Comparison of ENCODE assay signal across 8 cellular contexts in the genomic region with DNA sequence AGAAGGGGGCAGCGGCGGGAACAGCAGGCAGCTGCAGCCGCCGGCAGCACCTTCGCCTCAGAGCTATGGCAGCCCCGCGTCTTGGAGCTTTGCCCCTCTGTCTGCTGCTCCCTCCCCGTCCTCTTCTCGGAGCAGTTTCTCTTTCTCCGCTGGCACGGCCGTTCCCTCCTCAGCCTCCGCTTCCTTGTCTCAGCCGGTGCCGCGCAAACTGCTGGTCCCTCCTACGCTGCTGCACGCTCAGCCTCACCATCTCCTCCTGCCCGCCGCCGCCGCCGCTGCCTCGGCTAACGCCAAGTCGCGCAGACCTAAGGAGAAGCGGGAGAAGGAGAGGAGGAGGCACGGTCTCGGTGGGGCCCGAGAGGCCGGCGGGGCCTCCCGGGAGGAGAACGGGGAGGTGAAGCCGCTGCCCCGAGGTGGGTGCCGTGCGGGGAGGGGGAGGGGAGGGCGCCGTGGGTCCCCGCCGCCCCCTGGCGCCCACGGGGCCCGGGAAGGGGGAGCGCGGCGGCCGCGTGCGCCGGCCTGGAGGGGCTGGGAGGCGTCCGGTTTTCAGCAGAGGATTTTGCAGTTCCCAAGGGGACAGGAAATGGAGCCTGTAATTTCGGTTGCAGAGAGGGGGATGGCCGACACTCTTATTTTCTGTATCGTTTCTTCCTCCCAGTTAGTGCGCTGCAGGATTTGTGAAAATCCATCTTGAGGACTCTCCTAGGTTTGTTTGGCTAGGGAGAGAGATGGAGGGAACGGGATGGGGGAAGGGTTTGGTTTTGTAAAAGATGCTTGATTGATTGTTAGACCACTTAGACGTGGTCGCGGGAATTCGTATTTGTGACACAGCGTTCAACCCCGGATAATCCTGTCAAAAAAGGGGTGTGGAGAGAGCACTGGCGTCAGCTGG. TPM values are rescaled to one million over a fixed set of nuclear protein-coding genes. Genes with fewer than 3 reads are reported as not detected.
DNase-seq lines count a peak whose midpoint lies in the region; ATAC-seq, FAIRE-seq and TF ChIP-seq lines count a peak whose summit lies in the region.

No MANE protein-coding gene starts in this region.

- CTCF ChIA-PET in activated CD4-positive, alpha-beta T cell treated with anti-CD3 and anti-CD28 coated beads for 36 hours (lab: Charles Lee), result interaction anchor here (0.6 to 2.0 kb wide), 15 partner anchors 10 to 337 kb away, joined by 3 to 14 read pairs (median 3); no protein-coding TSS in a partner anchor
- CTCF ChIA-PET in HepG2 (lab: Yijun Ruan, JAX; ENCODE audit: low intra/inter-chr PET ratio, low total read pairs), result no interaction called here

- no peaks in the 10 kb centered on the region for H3K9me3 Mint-ChIP-seq in activated CD4-positive, alpha-beta T cell treated with anti-CD3 and anti-CD28 coated beads for 36 hours (ENCODE audit: low read depth)

- no peaks in the 10 kb centered on the region for H3K9me3 ChIP-seq in HepG2 (ENCODE audit: low read length)

- TF ChIP-seq RAD21 in HepG2 (CRISPR knock-in tag; IDR thresholded peaks at IDR 0.05), result no peak

- TF ChIP-seq EP300 in HepG2 (IDR thresholded peaks at IDR 0.05; ENCODE audit: low read depth in 2 of 2, low read length in 2 of 2), result no peak
- TF ChIP-seq EP300 in HepG2 (CRISPR knock-in tag; IDR thresholded peaks at IDR 0.05; ENCODE audit: borderline replicate concordance), result no peak

- peak overlapping the region; percentile 97 for H3K9ac ChIP-seq in HepG2 (ENCODE audit: insufficient read depth, low read depth, low read length)

- ATAC-seq in HG03045 (IDR thresholded peaks at IDR 0.05; ENCODE audit: unreplicated experiment) (peak; percentile 38), HepG2 (peak; percentile 62)
- ATAC-seq in activated CD4-positive, alpha-beta T cell treated with anti-CD3 and anti-CD28 coated beads for 36 hours, result peak; percentile 42

- POLR2A ChIA-PET in activated CD4-positive, alpha-beta T cell treated with anti-CD3 and anti-CD28 coated beads for 36 hours (lab: Charles Lee), result interaction anchor here (1.4 kb wide), 1 partner anchor 9 kb away, joined by 3 read pairs; no protein-coding TSS in a partner anchor
- POLR2A ChIA-PET in HepG2 (lab: Yijun Ruan, JAX), result interaction anchor here (0.8 to 1.9 kb wide), 12 partner anchors 8 to 287 kb away, joined by 3 to 6 read pairs (median 4); partner anchors contain the start of genes PHTF2 and TMEM60

- no peak; a peak in 1 of 4 replicates for TF ChIP-seq POLR2A in HepG2 (IDR thresholded peaks at IDR 0.05; ENCODE audit: insufficient read depth in 1 of 2, low read depth in 2 of 2, low read length in 2 of 2)

- H4K20me1 ChIP-seq in HepG2 (ENCODE audit: insufficient read depth, low read length), result peaks cover 20% of the 10 kb centered on the region

- intact Hi-C loops in activated CD4-positive, alpha-beta T cell treated with anti-CD3 and anti-CD28 coated beads for 36 hours (cut with DNase I, micrococcal nuclease), result loop anchor here (1.0 to 5.0 kb wide), 7 partner anchors 62 to 574 kb away; partner anchors contain the start of genes PHTF2 (in 2 of the 2), TMEM60 (in 2 of the 2), CCDC146 (in 1 of the 2) and PTPN12 (in 1 of the 2)
- intact Hi-C loops in HepG2 (cut with micrococcal nuclease; ENCODE audit: unreplicated experiment), result loop anchor here (2.0 to 5.0 kb wide), 2 partner anchors 38 to 40 kb away; no protein-coding TSS in a partner anchor

- H3K79me2 ChIP-seq in HepG2 (ENCODE audit: insufficient read depth, low read length), result peaks cover 90% of the 10 kb centered on the region

- no peak for FAIRE-seq in HepG2 (lab: Jason Lieb, UNC)

- no peaks in the 10 kb centered on the region for H3K27me3 Mint-ChIP-seq in activated CD4-positive, alpha-beta T cell treated with anti-CD3 and anti-CD28 coated beads for 36 hours

- H3K4me3 ChIP-seq in HepG2 (replicated peaks in 1 of 3; ENCODE audit: insufficient read depth in 1 of 3, low read depth in 2 of 3, low read length in 3 of 3), result peak overlapping the region; percentile 99 to 100 (median 100)

- no TSS peak for BruUV-seq in HepG2 (replicated peaks; lab: Mats Ljungman, UMichigan)

- H3K4me3 Mint-ChIP-seq in activated CD4-positive, alpha-beta T cell treated with anti-CD3 and anti-CD28 coated beads for 36 hours, result peak overlapping the region; percentile 99

- H3K4me2 ChIP-seq in HepG2 (ENCODE audit: low read depth, low read length), result peak overlapping the region; percentile 78

- TF ChIP-seq CTCF in HepG2 (CRISPR knock-in tag; IDR thresholded peaks at IDR 0.05), result no peak; the same call in 1 of the 2 replicates

- H3K36me3 Mint-ChIP-seq in activated CD4-positive, alpha-beta T cell treated with anti-CD3 and anti-CD28 coated beads for 36 hours (ENCODE audit: low read depth), result peaks cover 22% of the 10 kb centered on the region

- H3K36me3 ChIP-seq in HepG2 (replicated peaks in 1 of 2; ENCODE audit: control insufficient read depth in 1 of 2, insufficient read depth in 2 of 2, low read length in 2 of 2), result peaks cover 0 to 7% of the 10 kb centered on the region in 2 experiments; a peak in 2 of 5 replicates

- H3K27me3 ChIP-seq in HepG2 (ENCODE audit: control insufficient read depth in 1 of 2, insufficient read depth in 2 of 2, low read length in 2 of 2), result no peaks in the 10 kb centered on the region; a peak in 1 of 5 replicates

- in situ Hi-C loops in HepG2 (cut with HindIII; ENCODE audit: extremely low pct_ligation_motif_present, low pct_unique_long_range_greater_than_20kb), result no loop called here

- H2AFZ ChIP-seq in HepG2 (ENCODE audit: low read length), result no peak overlapping the region

- peak overlapping the region; percentile 95 for H3K27ac Mint-ChIP-seq in activated CD4-positive, alpha-beta T cell treated with anti-CD3 and anti-CD28 coated beads for 36 hours

- peaks cover 49% of the 10 kb centered on the region for H3K4me1 Mint-ChIP-seq in activated CD4-positive, alpha-beta T cell treated with anti-CD3 and anti-CD28 coated beads for 36 hours

- H3K27ac ChIP-seq in HepG2 (ENCODE audit: extremely low read length, insufficient read depth, low read length), result peak overlapping the region; percentile 87

- H3K4me1 ChIP-seq in HepG2 (ENCODE audit: insufficient read depth, low read length), result peaks cover 54% of the 10 kb centered on the region

- WGBS in HepG2 (ENCODE audit: low lambda C conversion rate), result under 1% methylated on average over 22 of the region's 67 CpGs

- DNase-seq in NCI-H510A treated with DMSO at 0.1 percent for 48 hours (lab: John Stamatoyannopoulos, UW) (peak; percentile 47), NCI-H510A (lab: John Stamatoyannopoulos, UW) (no peak), NCI-H2227 (lab: John Stamatoyannopoulos, UW; ENCODE audit: unreplicated experiment) (peak; percentile 81), dedifferentiated amniotic fluid mesenchymal stem cell (ENCODE audit: extremely low spot score) (peak; percentile 30), HepG2 (ENCODE audit: low spot score) (peak; percentile 59)
- peak; percentile 79 for DNase-seq in activated CD4-positive, alpha-beta T cell treated with anti-CD3 and anti-CD28 coated beads for 36 hours
- peak; percentile 69 for DNase-seq in stimulated activated CD4-positive, alpha-beta T cell treated with anti-CD3 and anti-CD28 coated beads, Interleukin-4, amount 100 ng/mL, for 24 hours

TF ChIP-seq in HepG2, 621 proteins besides CTCF, POLR2A, EP300 and RAD21 (continues in another document):
- TF ChIP-seq IRF2 (CRISPR knock-in tag; IDR thresholded peaks at IDR 0.05), result 0 out of 2 replicates have a peak, but pooled peaks have one; percentile 9
- no peak for TF ChIP-seq ZNF256 (CRISPR knock-in tag; conservative IDR thresholded peaks at IDR 0.05)
- peak; percentile 69; the same call in 1 of the 2 replicates for TF ChIP-seq ELF4 (CRISPR knock-in tag; IDR thresholded peaks at IDR 0.05; ENCODE audit: borderline replicate concordance)
- TF ChIP-seq ZFP82 (CRISPR knock-in tag; IDR thresholded peaks at IDR 0.05; ENCODE audit: borderline replicate concordance), result peak; percentile 71; the same call in 1 of the 2 replicates
- peak; percentile 87 for TF ChIP-seq AGO2 (optimal IDR thresholded peaks at IDR 0.05; ENCODE audit: low read depth, low read length)
- TF ChIP-seq, protein P1, sequence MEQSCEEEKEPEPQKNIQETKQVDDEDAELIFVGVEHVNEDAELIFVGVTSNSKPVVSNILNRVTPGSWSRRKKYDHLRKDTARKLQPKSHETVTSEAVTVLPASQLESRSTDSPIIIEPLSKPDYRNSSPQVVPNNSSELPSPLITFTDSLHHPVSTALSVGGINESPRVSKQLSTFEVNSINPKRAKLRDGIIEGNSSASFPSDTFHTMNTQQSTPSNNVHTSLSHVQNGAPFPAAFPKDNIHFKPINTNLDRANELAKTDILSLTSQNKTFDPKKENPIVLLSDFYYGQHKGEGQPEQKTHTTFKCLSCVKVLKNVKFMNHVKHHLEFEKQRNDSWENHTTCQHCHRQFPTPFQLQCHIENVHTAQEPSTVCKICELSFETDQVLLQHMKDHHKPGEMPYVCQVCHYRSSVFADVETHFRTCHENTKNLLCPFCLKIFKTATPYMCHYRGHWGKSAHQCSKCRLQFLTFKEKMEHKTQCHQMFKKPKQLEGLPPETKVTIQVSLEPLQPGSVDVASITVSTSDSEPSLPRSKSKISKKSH (CRISPR knock-in tag; IDR thresholded peaks at IDR 0.05; ENCODE audit: borderline replicate concordance), result 0 out of 2 replicates have a peak, but pooled peaks have one; percentile 2

RNA-seq across cellular contexts. Expression of gene RSBN1L, which starts 0.6 kb away (rescaled TPM):
- 10 to 100 TPM; 21.0 to 26.3 TPM for total RNA-seq in activated CD4-positive, alpha-beta T cell treated with anti-CD3 and anti-CD28 coated beads for 36 hours
- total RNA-seq in HepG2 (2016; rRNA removed; fragmentation: Illumina TruSeq; extraction: Trizol), result 21.3 and 25.9 TPM in 2 replicates
- total RNA-seq in HepG2 (2016; cell fraction: cytosol; rRNA removed; fragmentation: Illumina TruSeq; extraction: Trizol; ENCODE audit: low read depth), result 15.6 and 19.7 TPM in 2 replicates
- total RNA-seq in HepG2 (2016; cell fraction: insoluble cytoplasmic fraction; rRNA removed; fragmentation: Illumina TruSeq; extraction: Trizol), result 18.9 and 19.6 TPM in 2 replicates
- 10.7 and 11.3 TPM in 2 replicates for total RNA-seq in HepG2 (2016; cell fraction: membrane; rRNA removed; fragmentation: Illumina TruSeq; extraction: Trizol)
- 13.9 and 15.9 TPM in 2 replicates for total RNA-seq in HepG2 (2016; cell fraction: nucleus; rRNA removed; fragmentation: Illumina TruSeq; extraction: Trizol)
- 7.7 and 7.9 TPM in 2 replicates for polyA plus RNA-seq in HepG2 (2011; rRNA removed)
- 3.0 and 4.2 TPM in 2 replicates for polyA plus RNA-seq in HepG2 (2011; cell fraction: cytosol; rRNA removed)
- polyA plus RNA-seq in HepG2 (2011; cell fraction: nucleus; rRNA removed), result 5.1 and 6.1 TPM in 2 replicates
- 11.0 and 12.9 TPM in 2 replicates for polyA plus RNA-seq in HepG2 (2012)
- 0.66 and 0.77 TPM in 2 replicates for polyA plus RNA-seq in HepG2 (2016; cell fraction: cytosol; fragmentation: Illumina TruSeq; extraction: Trizol; ENCODE audit: low read depth)
- 12.8 and 15.4 TPM in 2 replicates for polyA plus RNA-seq in HepG2 (2016; cell fraction: insoluble cytoplasmic fraction; fragmentation: Illumina TruSeq; extraction: Trizol; ENCODE audit: low read depth)
- 1.9 TPM in 2 replicates for polyA plus RNA-seq in HepG2 (2016; cell fraction: membrane; fragmentation: Illumina TruSeq; extraction: Trizol; ENCODE audit: low read depth)
- polyA plus RNA-seq in HepG2 (2016; cell fraction: nucleus; fragmentation: Illumina TruSeq; extraction: Trizol; ENCODE audit: insufficient read depth, low read depth), result 16.3 and 17.5 TPM in 2 replicates
- polyA minus RNA-seq in HepG2 (2011; rRNA and poly(A)+ RNA removed; ENCODE audit: low replicate concordance), result 7.7 and 8.4 TPM in 2 replicates
- 14.1 and 20.3 TPM in 2 replicates for polyA minus RNA-seq in HepG2 (2011; cell fraction: cytosol; rRNA and poly(A)+ RNA removed)
- 18.3 and 23.4 TPM in 2 replicates for polyA minus RNA-seq in HepG2 (2011; cell fraction: nucleus; rRNA and poly(A)+ RNA removed)
